Comparison of ENCODE assay signal across 19 cellular contexts in the genomic region with DNA sequence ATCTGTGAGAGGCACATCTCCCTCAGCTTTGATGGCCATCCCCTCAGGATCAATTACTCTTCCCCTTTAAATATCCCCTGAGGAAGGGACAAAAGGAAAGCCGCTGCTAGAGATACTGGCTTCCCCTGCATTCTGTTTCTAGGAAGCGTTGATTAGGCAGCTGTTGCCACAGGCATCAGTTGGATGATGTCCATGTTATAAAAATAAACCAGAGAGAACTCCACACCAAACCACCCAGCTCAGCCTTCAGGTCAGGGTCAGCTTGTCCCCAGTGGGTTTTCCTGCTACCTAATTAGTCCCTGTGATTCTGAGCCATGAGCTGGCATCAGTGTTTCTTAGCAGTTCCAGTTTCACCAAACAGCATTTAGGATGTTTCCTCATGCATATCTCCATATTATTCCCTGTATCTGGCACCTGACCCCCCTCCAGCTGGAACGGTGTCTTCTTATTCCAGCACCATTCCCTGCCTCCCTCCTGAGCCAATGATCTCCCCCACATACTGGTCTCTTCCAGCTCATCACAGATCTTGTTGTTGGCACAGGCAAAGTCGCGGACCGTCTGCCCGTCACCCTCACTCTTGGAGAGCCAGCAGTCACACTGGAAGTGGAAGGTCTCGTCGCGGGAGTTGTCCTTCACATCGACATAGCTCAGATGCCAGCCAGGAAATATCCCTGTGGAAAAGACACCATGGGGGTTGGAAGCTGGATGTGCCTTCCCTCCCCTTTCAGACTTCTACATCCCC.
DNase-seq lines count a peak whose midpoint lies in the region; ATAC-seq and TF ChIP-seq lines count a peak whose summit lies in the region.
"Had no signal": no experiment of that assay in that cellular context is flagged by ENCODE, and none has a peak within 500 bp of the region (broad histone marks: within the 10 kb centered on the region; RNA-seq: fewer than 3 reads in every experiment).

No MANE protein-coding gene starts in this region.

- no peak for TF ChIP-seq CTCF in right atrium auricular region (IDR thresholded peaks at IDR 0.05)

- DNase-seq in Ammon's horn (ENCODE audit: low spot score) (peak; percentile 25), G401 (ENCODE audit: low spot score) (peak; percentile 19), cerebellar cortex (ENCODE audit: low spot score) (peak; percentile 8), right atrium auricular region (ENCODE audit: low spot score) (no peak), mesenteric fat pad (ENCODE audit: low spot score) (no peak), SIG-M5 (lab: John Stamatoyannopoulos, UW) (no peak)
- DNase-seq: AML-193, Caco-2, DMS79, NCI-H1436 treated with DMSO at 0.1 percent for 48 hours, NCI-H2107, NCI-H510A, Peyer's patch, SHP77, T-helper 1 cell had no signal

- no peak overlapping the region for H3K4me3 ChIP-seq in right atrium auricular region
- H3K4me3 ChIP-seq: HAP-1, K562, Peyer's patch had no signal

- peaks cover 0 to 5% of the 10 kb centered on the region in 2 donors for H3K4me1 ChIP-seq in right atrium auricular region
- H3K4me1 ChIP-seq: Caco-2, HAP-1, Peyer's patch had no signal

- no peaks in the 10 kb centered on the region for H3K36me3 ChIP-seq in right atrium auricular region
- H3K36me3 ChIP-seq: HAP-1, Peyer's patch had no signal

- H3K27ac ChIP-seq in right atrium auricular region: peak overlapping the region; percentile 53 to 61
- H3K27ac ChIP-seq: Peyer's patch had no signal

- no peaks in the 10 kb centered on the region for H3K27me3 ChIP-seq in right atrium auricular region
- H3K27me3 ChIP-seq: Peyer's patch had no signal

- no peak for ATAC-seq in GM18909 (IDR thresholded peaks at IDR 0.05; ENCODE audit: poor library complexity, unreplicated experiment)
- ATAC-seq: K562, SK-N-SH treated with all-trans-retinoic acid at 6 μM for 48 hours had no signal

- in situ Hi-C loops in G401 (cut with HindIII; ENCODE audit: low sequenced_read_pairs): no loop called here

- no peaks in the 10 kb centered on the region for H3K9me3 ChIP-seq in right atrium auricular region
- H3K9me3 ChIP-seq: Caco-2, HAP-1, Peyer's patch had no signal

Comparison
In these comparisons a context has a peak if more than half of its experiments do, and no peak if none do; other contexts are left out.
1. DNase-seq: peak in Ammon's horn (single experiment), G401 (single experiment) and cerebellar cortex (single experiment); none in right atrium auricular region (single experiment), mesenteric fat pad (single experiment) and SIG-M5 (single experiment).